In genomic region chr5:154587123-154587725, GRCh38 we compare ENCODE assay signal across 20 cellular contexts.
"Had no signal": no experiment of that assay in that cellular context is flagged by ENCODE, and none has a peak within 500 bp of the region (broad histone marks: within the 10 kb centered on the region; RNA-seq: fewer than 3 reads in every experiment).

No MANE protein-coding gene starts in this region.

- H3K4me1 Mint-ChIP-seq: naive thymus-derived CD8-positive, alpha-beta T cell; T-helper 17 cell had no signal

- H3K9me3 Mint-ChIP-seq: activated naive CD4-positive, alpha-beta T cell treated with anti-CD3 and anti-CD28 coated beads, Interleukin-2, amount 50 U/mL, for 72 hours; activated T-cell treated with anti-CD3 and anti-CD28 coated beads, Interleukin-2, amount 50 U/mL, for 72 hours; dendritic cell treated with granulocyte-macrophage colony-stimulating factor and Interleukin-4, amounts not matched to agents 40 ng/mL and 50 ng/mL, for 4 days; naive thymus-derived CD8-positive, alpha-beta T cell; type B pancreatic cell had no signal

- H3K4me3 ChIP-seq: mucosa of descending colon had no signal

- H3K4me3 Mint-ChIP-seq: activated CD8-positive, alpha-beta T cell treated with anti-CD3 and anti-CD28 coated beads, Interleukin-2, amount 10 ng/mL, durations not matched to agents 7 days and 5 days; activated T-cell treated with anti-CD3 and anti-CD28 coated beads, Interleukin-2, amount 50 U/mL, for 72 hours; dendritic cell treated with granulocyte-macrophage colony-stimulating factor and Interleukin-4, amounts not matched to agents 40 ng/mL and 50 ng/mL, for 4 days; naive thymus-derived CD8-positive, alpha-beta T cell; T-helper 17 cell; type B pancreatic cell had no signal

- H3K27ac Mint-ChIP-seq: activated CD8-positive, alpha-beta T cell treated with anti-CD3 and anti-CD28 coated beads, Interleukin-2, amount 10 ng/mL, durations not matched to agents 7 days and 5 days; activated T-cell treated with anti-CD3 and anti-CD28 coated beads, Interleukin-2, amount 50 U/mL, for 72 hours; dendritic cell treated with granulocyte-macrophage colony-stimulating factor and Interleukin-4, amounts not matched to agents 40 ng/mL and 50 ng/mL, for 4 days; T-helper 17 cell; type B pancreatic cell had no signal

- DNase-seq: activated CD4-positive, alpha-beta T cell treated with anti-CD3 and anti-CD28 coated beads for 48 hours; activated CD8-positive, alpha-beta memory T cell treated with anti-CD3 and anti-CD28 coated beads, Interleukin-2, amount 50 U/mL, for 48 hours; activated CD8-positive, alpha-beta T cell treated with anti-CD3 and anti-CD28 coated beads, Interleukin-2, amount 10 ng/mL, durations not matched to agents 7 days and 5 days; activated gamma-delta T cell; activated T-cell treated with anti-CD3 and anti-CD28 coated beads, Interleukin-2, amount 50 U/mL, for 72 hours; amniotic stem cell; caudate nucleus; effector memory CD4-positive, alpha-beta T cell; foreskin melanocyte; mucosa of descending colon; naive thymus-derived CD8-positive, alpha-beta T cell; retina; stimulated activated CD4-positive, alpha-beta T cell treated with anti-CD3 and anti-CD28 coated beads, Interleukin-15, amount 100 ng/mL, for 24 hours; stimulated activated CD4-positive, alpha-beta T cell treated with anti-CD3 and anti-CD28 coated beads, Interleukin-4, amount 100 ng/mL, for 24 hours; stimulated activated CD8-positive, alpha-beta memory T cell treated with anti-CD3 and anti-CD28 coated beads, Interleukin-4, amount 100 ng/mL, for 48 hours; stimulated activated naive CD4-positive, alpha-beta T cell treated with Interleukin-2 at 50 U/mL for 16 hours; T-helper 17 cell had no signal

- H3K36me3 Mint-ChIP-seq: activated naive CD4-positive, alpha-beta T cell treated with anti-CD3 and anti-CD28 coated beads, Interleukin-2, amount 50 U/mL, for 72 hours; naive thymus-derived CD8-positive, alpha-beta T cell; type B pancreatic cell had no signal

- ATAC-seq: activated CD8-positive, alpha-beta T cell treated with anti-CD3 and anti-CD28 coated beads, Interleukin-2, amount 10 ng/mL, durations not matched to agents 7 days and 5 days; activated naive CD4-positive, alpha-beta T cell treated with anti-CD3 and anti-CD28 coated beads, Interleukin-2, amount 50 U/mL, for 72 hours; activated T-cell treated with anti-CD3 and anti-CD28 coated beads, Interleukin-2, amount 50 U/mL, for 72 hours; mucosa of descending colon; naive thymus-derived CD8-positive, alpha-beta T cell; T-helper 17 cell had no signal

- H3K9me3 ChIP-seq: mucosa of descending colon had no signal
